9 cellular contexts compared by ENCODE assay signal in the genomic region with DNA sequence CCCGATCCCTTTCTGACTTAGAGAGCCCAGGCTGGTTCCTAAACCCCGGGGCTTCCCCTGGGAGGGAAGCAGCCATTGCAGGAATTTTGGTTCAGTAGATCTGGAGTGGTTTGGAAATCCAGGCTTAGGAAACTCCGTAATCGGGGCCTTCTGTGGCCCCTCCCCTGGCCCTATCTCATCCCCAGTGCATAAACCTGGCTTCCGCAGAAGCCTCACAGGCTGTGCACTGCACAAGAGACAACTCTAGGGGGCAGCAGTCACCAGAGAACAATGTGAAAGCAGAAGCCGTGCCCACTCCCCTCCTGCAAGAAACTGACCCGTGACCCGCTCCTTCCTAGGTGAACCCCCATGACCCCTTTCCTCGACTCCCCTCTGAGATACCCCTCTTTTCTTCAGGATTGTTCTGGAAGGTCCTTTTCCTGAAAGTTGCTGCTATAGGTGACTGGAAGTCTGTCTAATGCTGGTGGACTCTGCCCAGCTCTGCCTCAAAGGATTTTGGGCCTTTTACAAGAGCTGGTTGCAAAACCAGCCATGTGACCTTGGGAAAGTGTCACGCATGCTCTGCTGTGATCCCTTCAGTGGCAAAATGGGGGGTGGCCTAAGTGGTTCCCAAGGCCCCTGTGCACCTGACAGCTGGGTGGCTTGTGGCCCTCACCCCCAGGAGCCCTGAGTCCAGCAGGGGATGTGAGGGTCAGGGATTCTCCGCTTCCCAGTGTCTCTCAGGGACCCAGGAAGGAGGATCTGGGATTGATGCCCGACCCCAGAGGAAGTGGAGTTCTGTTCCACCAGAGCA. TPM values are rescaled to one million over a fixed set of nuclear protein-coding genes. Genes with fewer than 3 reads are reported as not detected.
DNase-seq lines count a peak whose midpoint lies in the region; ATAC-seq, FAIRE-seq and TF ChIP-seq lines count a peak whose summit lies in the region.
"Had no signal": no experiment of that assay in that cellular context is flagged by ENCODE, and none has a peak within 500 bp of the region (broad histone marks: within the 10 kb centered on the region; RNA-seq: fewer than 3 reads in every experiment).

No MANE protein-coding gene starts in this region.

- DNase-seq in NCI-H2196 (lab: John Stamatoyannopoulos, UW; ENCODE audit: unreplicated experiment) (peak; percentile 34), NCI-H2196 treated with DMSO at 0.1 percent for 48 hours (lab: John Stamatoyannopoulos, UW; ENCODE audit: unreplicated experiment) (no peak), RWPE2 (ENCODE audit: low spot score) (no peak), GM12878 (ENCODE audit: low read depth, low spot score) (no peak), sigmoid colon (peak; percentile 68)

- TF ChIP-seq EP300 in GM12878 (IDR thresholded peaks at IDR 0.05; ENCODE audit: borderline replicate concordance in 1 of 2, control insufficient read depth in 1 of 2, low read depth in 2 of 2, low read length in 2 of 2) (no peak), sigmoid colon (IDR thresholded peaks at IDR 0.05) (no peak)

- FAIRE-seq in GM12878 (lab: Jason Lieb, UNC), result no peak
- FAIRE-seq: frontal cortex had no signal

- H3K4me3 ChIP-seq in RWPE2 (ENCODE audit: severe bottlenecking) (no peak overlapping the region), GM12878 (no peak overlapping the region), iPS-15b (ENCODE audit: low read depth, low read length) (peak overlapping the region; percentile 85), sigmoid colon (peak overlapping the region in 3 of 4 donors; percentile 17 to 40 (median 29))

- H3K4me1 ChIP-seq in RWPE2 (ENCODE audit: insufficient read depth, poor library complexity, severe bottlenecking), result peaks cover 35% of the 10 kb centered on the region
- no peaks in the 10 kb centered on the region for H3K4me1 ChIP-seq in GM12878 (ENCODE audit: control insufficient read depth, insufficient read depth, low read length)
- peaks cover 3% of the 10 kb centered on the region for H3K4me1 ChIP-seq in iPS-15b (ENCODE audit: control insufficient read depth, insufficient read depth, low read length)
- peaks cover 0 to 20% (median 14%) of the 10 kb centered on the region in 4 donors for H3K4me1 ChIP-seq in sigmoid colon

- WGBS in GM12878 (ENCODE audit: insufficient coverage, insufficient replicate concordance, low lambda C conversion rate, missing lambda C conversion rate), result 27% methylated on average over 12 of the region's 12 CpGs
- WGBS in sigmoid colon, 2 donors, result 23 to 26% methylated on average over 12 of the region's 12 CpGs

- no TSS peak for BruUV-seq in GM12878 (replicated peaks; lab: Mats Ljungman, UMichigan)

- peak overlapping the region; percentile 28 for H2AFZ ChIP-seq in GM12878 (ENCODE audit: control insufficient read depth, low read depth, low read length)

- H3K36me3 ChIP-seq in RWPE2 (ENCODE audit: low read depth) (no peaks in the 10 kb centered on the region), GM12878 (ENCODE audit: control insufficient read depth in 2 of 2, insufficient read depth in 2 of 2, low read length in 1 of 2) (no peaks in the 10 kb centered on the region), iPS-15b (ENCODE audit: control insufficient read depth, insufficient read depth, low read length) (no peaks in the 10 kb centered on the region), sigmoid colon (no peaks in the 10 kb centered on the region)

- no peaks in the 10 kb centered on the region for H3K79me2 ChIP-seq in GM12878 (ENCODE audit: control insufficient read depth, insufficient read depth, low read length)

- H3K27me3 ChIP-seq in RWPE2 (ENCODE audit: insufficient read depth, poor library complexity, severe bottlenecking), result no peaks in the 10 kb centered on the region
- peaks cover 0 to 3% of the 10 kb centered on the region in 2 experiments; a peak in 3 of 4 replicates for H3K27me3 ChIP-seq in GM12878 (replicated peaks in 1 of 2; ENCODE audit: control insufficient read depth in 2 of 2, insufficient read depth in 2 of 2, low read length in 1 of 2)
- H3K27me3 ChIP-seq in iPS-15b (ENCODE audit: control insufficient read depth, insufficient read depth, low read length), result peaks cover 31% of the 10 kb centered on the region
- peaks cover 3 to 50% (median 17%) of the 10 kb centered on the region in 3 donors for H3K27me3 ChIP-seq in sigmoid colon

- SMC1A ChIA-PET in GM12878 (lab: Charles Lee; ENCODE audit: uncharacterized antibody, unreplicated experiment), result interaction anchor here (0.8 to 4.7 kb wide), 9 partner anchors 9 to 49 kb away, joined by 3 to 32 read pairs (median 5); partner anchors contain the start of gene GUCY2D

- no peak for TF ChIP-seq POLR2A in GM12878 (IDR thresholded peaks at IDR 0.05; ENCODE audit: low read depth, low read length)
- TF ChIP-seq POLR2A in sigmoid colon (IDR thresholded peaks at IDR 0.05), result peak in 1 of 2 donors; percentile 7

- peak overlapping the region; percentile 4; the same call in 1 of the 2 replicates for H3K4me2 ChIP-seq in GM12878 (ENCODE audit: control insufficient read depth, insufficient read depth)

- no peak overlapping the region for H3K9ac ChIP-seq in GM12878 (ENCODE audit: control insufficient read depth, insufficient read depth, low read length)
- no peak overlapping the region for H3K9ac ChIP-seq in iPS-15b (ENCODE audit: low read depth, low read length)

- CTCF ChIA-PET in GM12878 (lab: Yijun Ruan, JAX), result interaction anchor here (0.6 to 5.5 kb wide), 14 partner anchors 9 to 198 kb away, joined by 3 to 87 read pairs (median 4); partner anchors contain the start of gene ALOX15B

- POLR2A ChIA-PET in GM12878 (lab: Charles Lee), result interaction anchor here (0.6 kb wide), 1 partner anchor 44 kb away, joined by 3 read pairs; no protein-coding TSS in a partner anchor

- 0 out of 3 replicates have a peak, but pooled peaks have one; percentile 10 for ATAC-seq in RWPE2 (ENCODE audit: low read depth)
- ATAC-seq in GM12878, result peak; percentile 87
- no peak for ATAC-seq in GM21367 (IDR thresholded peaks at IDR 0.05; ENCODE audit: unreplicated experiment)
- ATAC-seq in HG02840 (IDR thresholded peaks at IDR 0.05; ENCODE audit: low FRiP score, unreplicated experiment), result no peak

- TF ChIP-seq CTCF in RWPE2 (IDR thresholded peaks at IDR 0.05; ENCODE audit: poor library complexity, severe bottlenecking) (peak; percentile 73), GM12878 (IDR thresholded peaks at IDR 0.05 in 2 of 3, conservative IDR thresholded peaks at IDR 0.05 in 1 of 3; ENCODE audit: control insufficient read depth in 2 of 3, extremely low read depth in 1 of 3, insufficient read depth in 1 of 3, low read depth in 3 of 3, low read length in 3 of 3) (peak; percentile 51 to 77 (median 63)), sigmoid colon (IDR thresholded peaks at IDR 0.05) (peak in 3 of 4 experiments; percentile 11 to 39 (median 17))

- in situ Hi-C loops in GM12878 (cut with MboI), result no loop called here

- TF ChIP-seq RAD21 in GM12878 (IDR thresholded peaks at IDR 0.05; ENCODE audit: insufficient read depth, low read depth, low read length), result peak; percentile 46

- intact Hi-C loops in GM12878 (cut with micrococcal nuclease; ENCODE audit: unreplicated experiment) (loop anchor here (5.0 kb wide), 1 partner anchor 40 kb away; no protein-coding TSS in a partner anchor), sigmoid colon (cut with DNase I) (no loop called here)

- no peaks in the 10 kb centered on the region for H4K20me1 ChIP-seq in GM12878 (ENCODE audit: control insufficient read depth, insufficient read depth)

- RAD21 ChIA-PET in GM12878 (lab: Charles Lee; ENCODE audit: unreplicated experiment), result interaction anchor here (0.7 to 2.3 kb wide), 6 partner anchors 20 to 274 kb away, joined by 3 to 17 read pairs (median 5); no protein-coding TSS in a partner anchor

- H3K27ac ChIP-seq in RWPE2 (ENCODE audit: poor library complexity, severe bottlenecking), result peak overlapping the region; percentile 87
- H3K27ac ChIP-seq in GM12878 (ENCODE audit: control insufficient read depth, insufficient read depth), result no peak overlapping the region
- H3K27ac ChIP-seq in sigmoid colon, result no peak overlapping the region

- H3K9me3 ChIP-seq in RWPE2 (ENCODE audit: severe bottlenecking), result no peaks in the 10 kb centered on the region
- H3K9me3 ChIP-seq in GM12878 (replicated peaks; ENCODE audit: control insufficient read depth, insufficient read depth, low read length), result no peaks in the 10 kb centered on the region
- H3K9me3 ChIP-seq in iPS-15b (ENCODE audit: control insufficient read depth, insufficient read depth, low read length), result no peaks in the 10 kb centered on the region
- no peaks in the 10 kb centered on the region for H3K9me3 ChIP-seq in sigmoid colon

RNA-seq across cellular contexts. Expression of gene GUCY2D, which starts 14.4 kb away (rescaled TPM):
- total RNA-seq in GM12878 (2013; cell fraction: nucleolus; rRNA removed), result not detected in 2 replicates
- total RNA-seq in GM12878 (2014; rRNA removed) (not detected in 2 replicates), GM12878 (2014; rRNA removed; fragmentation: Illumina TruSeq; extraction: Trizol) (not detected in 2 replicates), GM12878 (2021) (not detected in 2 replicates), sigmoid colon (not detected)
- not detected for polyA plus RNA-seq in GM12878 (2011; ENCODE audit: low read depth)
- polyA plus RNA-seq in GM12878 (2011; rRNA removed) (not detected in 2 replicates), GM12878 (2014; fragmentation: Illumina TruSeq; extraction: Trizol) (not detected in 2 replicates), GM12878 (2014; fragmentation: Nextera tagmentation; extraction: Ambion mirVana) (not detected), GM12878 (2014; rRNA removed) (not detected in 2 replicates), GM12878 (2016; fragmentation: Nextera tagmentation; extraction: Ambion mirVana) (not detected), sigmoid colon (under 1 TPM in 1 of 3 donors, not detected in 2; 0.04 TPM)
- polyA plus RNA-seq in GM12878 (2011; cell fraction: cytosol; rRNA removed), result not detected in 2 replicates
- polyA plus RNA-seq in GM12878 (2011; cell fraction: nucleus; rRNA removed), result not detected in 2 replicates
- not detected in 2 replicates for polyA plus RNA-seq in GM12878 (2012)
- polyA minus RNA-seq in GM12878 (2011; rRNA and poly(A)+ RNA removed), result not detected in 2 replicates
- not detected in 2 replicates for polyA minus RNA-seq in GM12878 (2011; cell fraction: cytosol; rRNA and poly(A)+ RNA removed)
- polyA minus RNA-seq in GM12878 (2011; cell fraction: nucleus; rRNA and poly(A)+ RNA removed), result not detected in 2 replicates

RNA-seq across cellular contexts. Expression of gene ALOX15B, which starts 22.0 kb away (rescaled TPM):
- not detected in 2 replicates for total RNA-seq in GM12878 (2013; cell fraction: nucleolus; rRNA removed)
- not detected in 2 replicates for total RNA-seq in GM12878 (2014; rRNA removed)
- total RNA-seq in GM12878 (2014; rRNA removed; fragmentation: Illumina TruSeq; extraction: Trizol), result not detected in 2 replicates
- not detected in 2 replicates for total RNA-seq in GM12878 (2021)
- not detected for polyA plus RNA-seq in GM12878 (2011; ENCODE audit: low read depth)
- not detected in 2 replicates for polyA plus RNA-seq in GM12878 (2011; rRNA removed)
- polyA plus RNA-seq in GM12878 (2011; cell fraction: cytosol; rRNA removed), result 0.07 TPM in 1 of 2 replicates, not detected in the other
- polyA plus RNA-seq in GM12878 (2011; cell fraction: nucleus; rRNA removed), result 0.06 TPM in 1 of 2 replicates, not detected in the other
- 0.04 TPM in 1 of 2 replicates, not detected in the other for polyA plus RNA-seq in GM12878 (2012)
- polyA plus RNA-seq in GM12878 (2014; fragmentation: Illumina TruSeq; extraction: Trizol), result 0.01 TPM in 1 of 2 replicates, not detected in the other
- not detected for polyA plus RNA-seq in GM12878 (2014; fragmentation: Nextera tagmentation; extraction: Ambion mirVana)
- not detected in 2 replicates for polyA plus RNA-seq in GM12878 (2014; rRNA removed)
- not detected for polyA plus RNA-seq in GM12878 (2016; fragmentation: Nextera tagmentation; extraction: Ambion mirVana)
- polyA minus RNA-seq in GM12878 (2011; rRNA and poly(A)+ RNA removed), result 0.15 TPM in 1 of 2 replicates, not detected in the other
- polyA minus RNA-seq in GM12878 (2011; cell fraction: cytosol; rRNA and poly(A)+ RNA removed), result not detected in 2 replicates
- polyA minus RNA-seq in GM12878 (2011; cell fraction: nucleus; rRNA and poly(A)+ RNA removed), result not detected in 2 replicates
- total RNA-seq in sigmoid colon, result 1 to 10 TPM; 2.8 to 5.3 (median 4.3) TPM
- polyA plus RNA-seq in sigmoid colon, result 1 to 10 TPM; 1.2 to 3.2 (median 1.8) TPM

Comparison
In these comparisons a context has a peak if more than half of its experiments do, and no peak if none do; other contexts are left out.
1. DNase-seq: peak in NCI-H2196 (single experiment) and sigmoid colon (single experiment); none in NCI-H2196 treated with DMSO at 0.1 percent for 48 hours (single experiment), RWPE2 (single experiment) and GM12878 (single experiment).
2. ATAC-seq: peak in RWPE2 (single experiment) and GM12878 (single experiment); none in GM21367 (single experiment) and HG02840 (single experiment).
3. H3K4me3 ChIP-seq: peak in iPS-15b (single experiment) and sigmoid colon (3 of 4); none in RWPE2 (single experiment) and GM12878 (single experiment).
4. CTCF ChIP-seq: peak in every context shown above with its lines; median percentile 73 in RWPE2; 63 in GM12878; 17 in sigmoid colon.